Comparison of ENCODE assay signal across 16 cellular contexts in the genomic region with DNA sequence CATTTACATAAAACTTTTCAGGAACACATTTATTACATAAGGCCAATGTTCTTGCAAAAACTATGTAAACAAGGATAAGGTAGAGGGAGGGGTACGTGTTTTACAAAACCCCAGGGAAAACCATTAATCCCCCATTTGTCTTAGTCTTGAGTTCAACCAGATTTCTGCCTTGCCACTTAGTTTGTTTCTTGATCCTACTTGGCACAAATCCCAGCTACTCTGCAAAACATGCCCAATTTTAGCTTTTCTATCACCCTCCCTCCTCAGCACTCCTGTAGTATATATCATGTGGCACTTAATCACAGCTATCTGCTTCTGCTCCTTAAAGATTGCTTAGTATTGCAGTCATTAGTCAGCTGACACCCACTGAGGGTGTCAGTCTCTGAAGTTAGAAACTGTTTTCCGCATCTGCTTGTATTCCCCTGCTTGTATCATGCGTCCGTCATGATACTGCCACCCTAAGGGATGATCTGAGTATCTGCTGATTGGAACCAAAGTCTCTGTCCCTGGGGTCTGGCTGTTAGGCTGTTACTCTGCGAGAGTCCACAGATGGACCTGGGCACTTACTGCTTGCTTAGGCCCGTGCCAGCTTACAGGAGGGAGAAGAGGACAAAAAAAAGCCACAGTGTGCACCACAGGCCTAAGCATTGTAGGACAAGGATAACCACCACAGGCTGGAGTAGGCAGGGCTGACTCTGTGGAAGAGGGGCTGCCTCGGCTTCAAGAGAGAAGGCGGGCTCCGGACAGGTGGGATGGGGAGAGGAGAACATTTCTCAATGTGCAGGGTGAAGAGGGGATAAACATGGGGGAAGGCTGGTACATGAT.
DNase-seq lines count a peak whose midpoint lies in the region; ATAC-seq and TF ChIP-seq lines count a peak whose summit lies in the region.
"Had no signal": no experiment of that assay in that cellular context is flagged by ENCODE, and none has a peak within 500 bp of the region (broad histone marks: within the 10 kb centered on the region; RNA-seq: fewer than 3 reads in every experiment).

No MANE protein-coding gene starts in this region.

- H3K9me3 ChIP-seq in adipocyte (ENCODE audit: control insufficient read depth, low read length): no peaks in the 10 kb centered on the region
- H3K9me3 ChIP-seq in upper lobe of left lung: no peaks in the 10 kb centered on the region
- H3K9me3 ChIP-seq in T-helper 17 cell (ENCODE audit: control insufficient read depth, low read length, poor library complexity, severe bottlenecking): no peaks in the 10 kb centered on the region
- H3K9me3 ChIP-seq: adrenal gland, right lobe of liver had no signal

- no peak for TF ChIP-seq EP300 in upper lobe of left lung (IDR thresholded peaks at IDR 0.05)

- ATAC-seq in upper lobe of left lung (ENCODE audit: low FRiP score in 2 of 2): no peak
- ATAC-seq in T-helper 17 cell: no peak
- ATAC-seq in HG03108 (IDR thresholded peaks at IDR 0.05; ENCODE audit: unreplicated experiment): no peak
- ATAC-seq: left lobe of liver; naive thymus-derived CD4-positive, alpha-beta T cell; right lobe of liver; stimulated activated naive CD8-positive, alpha-beta T cell treated with anti-CD3 and anti-CD28 coated beads, Interleukin-15, amount 100 ng/mL, for 72 hours had no signal

- no peak overlapping the region for H3K4me3 Mint-ChIP-seq in T-helper 17 cell
- H3K4me3 Mint-ChIP-seq: activated B cell treated with CpG ODN at 0.5 μM for 24 hours; naive thymus-derived CD4-positive, alpha-beta T cell; stimulated activated naive CD8-positive, alpha-beta T cell treated with anti-CD3 and anti-CD28 coated beads, Interleukin-15, amount 100 ng/mL, for 72 hours had no signal

- H3K36me3 ChIP-seq in adipocyte (ENCODE audit: control insufficient read depth, insufficient read depth, low read length, severe bottlenecking) (peaks cover 94% of the 10 kb centered on the region), upper lobe of left lung (peaks cover 83 to 100% (median 91%) of the 10 kb centered on the region in 4 donors)

- no peak for TF ChIP-seq CTCF in fibroblast of villous mesenchyme (IDR thresholded peaks at IDR 0.05; ENCODE audit: insufficient read depth, low read depth, low read length)
- no peak for TF ChIP-seq CTCF in upper lobe of left lung (IDR thresholded peaks at IDR 0.05)

- peaks cover 2% of the 10 kb centered on the region for H3K4me1 Mint-ChIP-seq in T-helper 17 cell
- H3K4me1 Mint-ChIP-seq: activated B cell treated with CpG ODN at 0.5 μM for 24 hours; naive thymus-derived CD4-positive, alpha-beta T cell; stimulated activated naive CD8-positive, alpha-beta T cell treated with anti-CD3 and anti-CD28 coated beads, Interleukin-15, amount 100 ng/mL, for 72 hours had no signal

- H3K27me3 ChIP-seq in adipocyte (replicated peaks; ENCODE audit: control insufficient read depth, insufficient read depth, low read length) (no peaks in the 10 kb centered on the region), upper lobe of left lung (no peaks in the 10 kb centered on the region)
- H3K27me3 ChIP-seq: adrenal gland, right lobe of liver had no signal

- H3K36me3 Mint-ChIP-seq in T-helper 17 cell (ENCODE audit: low read depth): no peaks in the 10 kb centered on the region
- H3K36me3 Mint-ChIP-seq: naive thymus-derived CD4-positive, alpha-beta T cell had no signal

- H3K27me3 Mint-ChIP-seq in T-helper 17 cell: no peaks in the 10 kb centered on the region
- H3K27me3 Mint-ChIP-seq: naive thymus-derived CD4-positive, alpha-beta T cell; stimulated activated naive CD8-positive, alpha-beta T cell treated with anti-CD3 and anti-CD28 coated beads, Interleukin-15, amount 100 ng/mL, for 72 hours had no signal

- H3K27ac ChIP-seq in upper lobe of left lung: peak overlapping the region in 3 of 4 donors; percentile 51 to 69 (median 69)
- H3K27ac ChIP-seq: right lobe of liver had no signal

- TF ChIP-seq POLR2A in upper lobe of left lung (IDR thresholded peaks at IDR 0.05): no peak

- no peak overlapping the region for H3K27ac Mint-ChIP-seq in T-helper 17 cell
- H3K27ac Mint-ChIP-seq: activated B cell treated with CpG ODN at 0.5 μM for 24 hours; naive thymus-derived CD4-positive, alpha-beta T cell had no signal

- H3K4me1 ChIP-seq in adipocyte (ENCODE audit: control insufficient read depth, insufficient read depth, low read length) (peaks cover 14% of the 10 kb centered on the region), upper lobe of left lung (peaks cover 9 to 21% (median 13%) of the 10 kb centered on the region in 4 donors)
- H3K4me1 ChIP-seq: adrenal gland, right lobe of liver had no signal

- H3K4me3 ChIP-seq in adipocyte (ENCODE audit: low read length) (no peak overlapping the region), fibroblast of villous mesenchyme (ENCODE audit: low read depth, low read length) (no peak overlapping the region), upper lobe of left lung (no peak overlapping the region)
- H3K4me3 ChIP-seq: adrenal gland, right lobe of liver had no signal

- H3K9ac ChIP-seq in adipocyte (ENCODE audit: low read length): no peak overlapping the region

- WGBS in upper lobe of left lung, 2 donors: 66 to 73% methylated on average over 9 of the region's 9 CpGs

- peak; percentile 10 for DNase-seq in NCI-H1694 (lab: John Stamatoyannopoulos, UW)
- peak; percentile 57 for DNase-seq in adipocyte (ENCODE audit: low read depth)
- DNase-seq in fibroblast of villous mesenchyme (ENCODE audit: low read depth): peak; percentile 99
- DNase-seq in upper lobe of left lung: no peak
- no peak for DNase-seq in stimulated activated CD4-positive, alpha-beta T cell treated with anti-CD3 and anti-CD28 coated beads, Interleukin-4, amount 100 ng/mL, for 4 hours
- DNase-seq in T-helper 17 cell: no peak
- DNase-seq: activated B cell treated with CpG ODN at 0.5 μM for 24 hours; activated T-cell treated with anti-CD3 and anti-CD28 coated beads, Interleukin-2, amount 50 U/mL, for 1 hour; COR-L47; NCI-H226; right lobe of liver; stimulated activated naive CD8-positive, alpha-beta T cell treated with anti-CD3 and anti-CD28 coated beads, Interleukin-15, amount 100 ng/mL, for 72 hours had no signal

Comparison
In these comparisons a context has a peak if more than half of its experiments do, and no peak if none do; other contexts are left out.
1. DNase-seq: peak in NCI-H1694 (single experiment), adipocyte (single experiment) and fibroblast of villous mesenchyme (single experiment); none in upper lobe of left lung (0 of 2), stimulated activated CD4-positive, alpha-beta T cell treated with anti-CD3 and anti-CD28 coated beads, Interleukin-4, amount 100 ng/mL, for 4 hours (0 of 2) and T-helper 17 cell (0 of 3).